13 cellular contexts compared by ENCODE assay signal in the genomic region with DNA sequence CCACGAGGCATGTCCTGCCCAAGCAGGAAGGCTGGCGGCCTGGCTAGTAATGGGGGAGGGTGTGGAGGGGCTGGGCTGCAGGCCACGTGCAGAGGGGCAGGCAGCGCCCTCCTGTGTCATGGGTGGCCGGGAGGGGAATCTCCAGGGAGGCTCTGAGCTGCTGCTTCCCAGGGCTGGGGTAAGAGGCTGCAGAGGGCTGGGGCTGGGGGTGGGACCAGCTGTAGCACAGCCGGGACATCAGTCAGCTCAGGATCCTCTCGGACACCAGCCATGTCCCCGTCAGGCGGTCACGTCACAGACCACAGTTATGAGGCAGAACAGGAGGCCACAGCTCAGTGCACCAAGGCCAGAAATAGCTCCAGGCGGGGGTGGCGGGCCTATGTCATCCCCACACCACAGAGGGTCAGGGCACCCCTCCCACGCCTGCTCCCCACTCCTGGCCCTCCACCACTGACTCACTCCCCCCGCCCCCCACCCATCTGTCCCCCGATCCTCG. TPM values are rescaled to one million over a fixed set of nuclear protein-coding genes. Genes with fewer than 3 reads are reported as not detected.
DNase-seq lines count a peak whose midpoint lies in the region; ATAC-seq, FAIRE-seq and TF ChIP-seq lines count a peak whose summit lies in the region.
"Had no signal": no experiment of that assay in that cellular context is flagged by ENCODE, and none has a peak within 500 bp of the region (broad histone marks: within the 10 kb centered on the region; RNA-seq: fewer than 3 reads in every experiment).

No MANE protein-coding gene starts in this region.

- H2BK12ac ChIP-seq in neuronal stem cell (ENCODE audit: low read length), result peak overlapping the region; percentile 30

- H3K79me1 ChIP-seq in neuronal stem cell (ENCODE audit: low read depth, low read length), result peaks cover 25% of the 10 kb centered on the region

- H3K27me3 ChIP-seq in body of pancreas (no peaks in the 10 kb centered on the region), neuronal stem cell (ENCODE audit: control insufficient read depth in 3 of 3, insufficient read depth in 3 of 3, low read depth in 1 of 3, low read length in 3 of 3) (no peaks in the 10 kb centered on the region), GM23248 (replicated peaks; ENCODE audit: insufficient read depth) (no peaks in the 10 kb centered on the region)

- no peaks in the 10 kb centered on the region for H3K36me3 ChIP-seq in body of pancreas (replicated peaks in 1 of 2; ENCODE audit: insufficient read depth in 1 of 2, low read depth in 2 of 2)
- H3K36me3 ChIP-seq in neuronal stem cell (replicated peaks in 1 of 2; ENCODE audit: control insufficient read depth in 2 of 2, insufficient read depth in 2 of 2, low read length in 2 of 2), result peaks cover 4% of the 10 kb centered on the region in 2 donors
- H3K36me3 ChIP-seq in GM23248 (ENCODE audit: low read depth), result no peaks in the 10 kb centered on the region
- H3K36me3 ChIP-seq: thoracic aorta had no signal

- no peaks in the 10 kb centered on the region for H3K9me2 ChIP-seq in GM23248 (ENCODE audit: insufficient read depth)

- ATAC-seq in HG03108 (IDR thresholded peaks at IDR 0.05; ENCODE audit: unreplicated experiment), result peak; percentile 51
- peak; percentile 15 for ATAC-seq in body of pancreas
- ATAC-seq in HG03097 (IDR thresholded peaks at IDR 0.05; ENCODE audit: low FRiP score, unreplicated experiment), result no peak
- no peak for ATAC-seq in HG03460 (IDR thresholded peaks at IDR 0.05; ENCODE audit: unreplicated experiment)

- TF ChIP-seq POLR2A in GM12892 (IDR thresholded peaks at IDR 0.05; ENCODE audit: low read depth, low read length) (no peak), body of pancreas (IDR thresholded peaks at IDR 0.05) (no peak)

- peak overlapping the region; percentile 83 for H2BK5ac ChIP-seq in neuronal stem cell (ENCODE audit: low read length)

- H3K79me2 ChIP-seq in GM23248 (ENCODE audit: insufficient read depth), result no peaks in the 10 kb centered on the region

- in situ Hi-C loops in GM23248 (cut with MboI), result no loop called here

- H2AFZ ChIP-seq in neuronal stem cell (ENCODE audit: low read length) (no peak overlapping the region), GM23248 (no peak overlapping the region)

- TF ChIP-seq CTCF in body of pancreas (IDR thresholded peaks at IDR 0.05), result no peak

- H3K4me2 ChIP-seq in neuronal stem cell (ENCODE audit: insufficient read depth, low read length, poor library complexity, severe bottlenecking) (no peak overlapping the region), GM23248 (ENCODE audit: unreplicated experiment) (no peak overlapping the region)

- peak; percentile 73 for DNase-seq in GM12892 (ENCODE audit: insufficient read length)
- DNase-seq in body of pancreas, result peak in 1 of 4 donors; percentile 42
- DNase-seq in neuronal stem cell (ENCODE audit: low spot score), result no peak
- no peak for DNase-seq in NCI-H146 (lab: John Stamatoyannopoulos, UW)
- DNase-seq in GM23248, result no peak
- DNase-seq: activated CD8-positive, alpha-beta memory T cell treated with anti-CD3 and anti-CD28 coated beads, Interleukin-2, amount 50 U/mL, for 4 hours; GDM1; stimulated activated CD4-positive, alpha-beta T cell treated with anti-CD3 and anti-CD28 coated beads, Interleukin-1b, Interleukin-23, amount 100 ng/mL, for 48 hours; T-helper 2 cell had no signal

- peak overlapping the region; percentile 90 for H3K4ac ChIP-seq in neuronal stem cell (ENCODE audit: low read length)

- FAIRE-seq in GM12892 (lab: Jason Lieb, UNC), result peak; percentile 82

- peak overlapping the region; percentile 86 for H4K8ac ChIP-seq in neuronal stem cell (ENCODE audit: low read depth, low read length)

- H3K18ac ChIP-seq in neuronal stem cell (ENCODE audit: low read length), result peak overlapping the region; percentile 99

- H3K14ac ChIP-seq in neuronal stem cell (ENCODE audit: low read length), result peak overlapping the region; percentile 90

- H3K4me1 ChIP-seq in body of pancreas, result peaks cover 41% of the 10 kb centered on the region
- peaks cover 41 to 43% of the 10 kb centered on the region in 2 donors for H3K4me1 ChIP-seq in neuronal stem cell (ENCODE audit: control insufficient read depth in 2 of 2, insufficient read depth in 1 of 2, low read depth in 1 of 2, low read length in 2 of 2)
- H3K4me1 ChIP-seq in GM23248 (ENCODE audit: insufficient read depth), result peaks cover 5% of the 10 kb centered on the region

- no peaks in the 10 kb centered on the region for H3F3A ChIP-seq in GM23248 (ENCODE audit: insufficient read depth)

- H2BK15ac ChIP-seq in neuronal stem cell (ENCODE audit: low read length), result peak overlapping the region; percentile 99

- H3K9me3 ChIP-seq in body of pancreas (no peaks in the 10 kb centered on the region), neuronal stem cell (replicated peaks in 1 of 2; ENCODE audit: control insufficient read depth in 2 of 2, insufficient read depth in 1 of 2, low read depth in 1 of 2, low read length in 2 of 2) (peaks cover 0 to 6% of the 10 kb centered on the region in 2 donors), GM23248 (ENCODE audit: low read depth) (no peaks in the 10 kb centered on the region)
- H3K9me3 ChIP-seq: thoracic aorta had no signal

- WGBS in body of pancreas, 2 donors, result 81 to 83% methylated on average over 8 to 13 of the region's 16 CpGs
- no CpG with 5 or more reads among the region's 16 CpGs for WGBS in neuronal stem cell (ENCODE audit: extremely low coverage in 2 of 2, insufficient read length in 2 of 2, insufficient replicate concordance in 1 of 2), 2 donors
- 64 to 72% methylated on average over 13 to 15 of the region's 16 CpGs for WGBS in GM23248 (ENCODE audit: low coverage in 1 of 2, low lambda C conversion rate in 2 of 2, missing lambda C conversion rate in 2 of 2), 2 experiments

- intact Hi-C loops in body of pancreas (cut with DNase I), result no loop called here

- H3K4me3 ChIP-seq in body of pancreas (no peak overlapping the region), neuronal stem cell (ENCODE audit: low read length in 2 of 2) (no peak overlapping the region), GM23248 (no peak overlapping the region)
- H3K4me3 ChIP-seq: thoracic aorta had no signal

- H2BK120ac ChIP-seq in neuronal stem cell (ENCODE audit: low read depth, low read length), result peak overlapping the region; percentile 75

- no peaks in the 10 kb centered on the region for H4K20me1 ChIP-seq in GM23248 (ENCODE audit: insufficient read depth)

- H2AK5ac ChIP-seq in neuronal stem cell (ENCODE audit: low read depth, low read length), result peak overlapping the region; percentile 95

- H3K9ac ChIP-seq in neuronal stem cell (ENCODE audit: low read depth, low read length, poor library complexity) (no peak overlapping the region), GM23248 (no peak overlapping the region)

- no peak overlapping the region for H3K27ac ChIP-seq in body of pancreas
- no peak overlapping the region for H3K27ac ChIP-seq in neuronal stem cell (replicated peaks; ENCODE audit: low read length)
- no peak overlapping the region for H3K27ac ChIP-seq in GM23248
- H3K27ac ChIP-seq: thoracic aorta had no signal

- no peak overlapping the region for H4K91ac ChIP-seq in neuronal stem cell (ENCODE audit: low read depth, low read length, poor library complexity)

- H3K23ac ChIP-seq in neuronal stem cell (ENCODE audit: low read depth, low read length, poor library complexity), result peak overlapping the region; percentile 96

RNA-seq across cellular contexts. Expression of a gene that starts 21.1 kb away (rescaled TPM):
- polyA plus RNA-seq in GM12892 (2012; ENCODE audit: missing spikeins), result not detected
- total RNA-seq in body of pancreas, result 1 to 10 TPM in 1 of 2 donors, under 1 TPM in 1; 0.66 to 1.8 TPM
- 23.2 TPM for polyA plus RNA-seq in neuronal stem cell (2013, experiment 1 of 2)
- polyA plus RNA-seq in neuronal stem cell (2013, experiment 2 of 2), result 22.9 TPM
- total RNA-seq in GM23248 (2014; rRNA removed; shearing (Covaris generic)), result 1.4 TPM in 1 of 2 replicates, not detected in the other
- 0.25 and 0.47 TPM in 2 replicates for polyA plus RNA-seq in GM23248 (2016; fragmentation: Nextera tagmentation; extraction: Ambion mirVana)

Comparison
In these comparisons a context has a peak if more than half of its experiments do, and no peak if none do; other contexts are left out.
1. ATAC-seq: peak in HG03108 (single experiment) and body of pancreas (single experiment); none in HG03097 (single experiment) and HG03460 (single experiment).